26 cellular contexts compared by ENCODE assay signal in genomic region chr18:45071959-45072358, GRCh38.
"Had no signal": no experiment of that assay in that cellular context is flagged by ENCODE, and none has a peak within 500 bp of the region (broad histone marks: within the 10 kb centered on the region; RNA-seq: fewer than 3 reads in every experiment).

No MANE protein-coding gene starts in this region.

- H3K9me3 ChIP-seq: colonic mucosa, heart left ventricle, suprapubic skin, transverse colon had no signal

- H3K9me3 Mint-ChIP-seq: activated naive CD4-positive, alpha-beta T cell treated with anti-CD3 and anti-CD28 coated beads, Interleukin-2, amount 10 ng/mL, durations not matched to agents 7 days and 5 days; activated naive CD8-positive, alpha-beta T cell treated with anti-CD3 and anti-CD28 coated beads, Interleukin-2, amount 50 U/mL, for 24 hours; brain; endodermal cell; mesothelial cell of epicardium; nephron progenitor cell; stimulated activated naive CD8-positive, alpha-beta T cell treated with anti-CD3 and anti-CD28 coated beads, Interleukin-15, Interleukin-2, amounts not matched to agents 100 ng/mL and 50 ng/mL, for 24 hours had no signal

- H3K4me1 Mint-ChIP-seq: activated naive CD4-positive, alpha-beta T cell treated with anti-CD3 and anti-CD28 coated beads, Interleukin-2, amount 10 ng/mL, durations not matched to agents 7 days and 5 days; activated naive CD8-positive, alpha-beta T cell treated with anti-CD3 and anti-CD28 coated beads, Interleukin-2, amount 50 U/mL, for 24 hours; endodermal cell; nephron progenitor cell had no signal

- H3K27me3 ChIP-seq: colonic mucosa, heart left ventricle, suprapubic skin, transverse colon had no signal

- H3K4me1 ChIP-seq: colonic mucosa, suprapubic skin had no signal

- H3K36me3 Mint-ChIP-seq: activated naive CD4-positive, alpha-beta T cell treated with anti-CD3 and anti-CD28 coated beads, Interleukin-2, amount 10 ng/mL, durations not matched to agents 7 days and 5 days; brain; mesothelial cell of epicardium had no signal

- H3K4me3 ChIP-seq: colonic mucosa, heart left ventricle, lung, suprapubic skin, transverse colon had no signal

- DNase-seq: activated CD4-positive, alpha-beta T cell treated with anti-CD3 and anti-CD28 coated beads, Interleukin-2, amount 50 U/mL, for 1 hour; activated CD8-positive, alpha-beta memory T cell treated with anti-CD3 and anti-CD28 coated beads, Interleukin-2, amount 50 U/mL, for 4 hours; activated effector memory CD4-positive, alpha-beta T cell treated with Interleukin-2 at 50 U/mL for 16 hours; activated naive CD4-positive, alpha-beta T cell treated with anti-CD3 and anti-CD28 coated beads, Interleukin-2, amount 10 ng/mL, durations not matched to agents 7 days and 5 days; activated naive CD8-positive, alpha-beta T cell treated with anti-CD3 and anti-CD28 coated beads, Interleukin-2, amount 50 U/mL, for 24 hours; activated T-cell treated with anti-CD3 and anti-CD28 coated beads, Interleukin-2, amount 50 U/mL, for 48 hours; anterior cingulate cortex; central memory CD4-positive, alpha-beta T cell; colonic mucosa; endodermal cell; heart left ventricle; kidney; nephron progenitor cell; occipital lobe; retina; stimulated activated CD4-positive, alpha-beta T cell treated with anti-CD3 and anti-CD28 coated beads, Interleukin-12 subunit alpha, Interleukin-12 subunit beta, amount 100 ng/mL, for 4 hours; stimulated activated CD4-positive, alpha-beta T cell treated with anti-CD3 and anti-CD28 coated beads, Interleukin-1b, Interleukin-23, amount 100 ng/mL, for 48 hours; transverse colon had no signal

- H3K27ac Mint-ChIP-seq: activated naive CD4-positive, alpha-beta T cell treated with anti-CD3 and anti-CD28 coated beads, Interleukin-2, amount 10 ng/mL, durations not matched to agents 7 days and 5 days; activated naive CD8-positive, alpha-beta T cell treated with anti-CD3 and anti-CD28 coated beads, Interleukin-2, amount 50 U/mL, for 24 hours; endodermal cell; mesothelial cell of epicardium; nephron progenitor cell; stimulated activated naive CD8-positive, alpha-beta T cell treated with anti-CD3 and anti-CD28 coated beads, Interleukin-15, Interleukin-2, amounts not matched to agents 100 ng/mL and 50 ng/mL, for 24 hours had no signal

- H3K36me3 ChIP-seq: colonic mucosa, heart left ventricle, suprapubic skin, transverse colon had no signal

- H3K27me3 Mint-ChIP-seq: activated naive CD4-positive, alpha-beta T cell treated with anti-CD3 and anti-CD28 coated beads, Interleukin-2, amount 10 ng/mL, durations not matched to agents 7 days and 5 days; activated naive CD8-positive, alpha-beta T cell treated with anti-CD3 and anti-CD28 coated beads, Interleukin-2, amount 50 U/mL, for 24 hours; brain; stimulated activated naive CD8-positive, alpha-beta T cell treated with anti-CD3 and anti-CD28 coated beads, Interleukin-15, Interleukin-2, amounts not matched to agents 100 ng/mL and 50 ng/mL, for 24 hours had no signal

- ATAC-seq: activated CD4-positive, CD25-positive, alpha-beta regulatory T cell treated with anti-CD3 and anti-CD28 coated beads, Interleukin-2, amount 50 U/mL, for 24 hours; activated naive CD8-positive, alpha-beta T cell treated with anti-CD3 and anti-CD28 coated beads, Interleukin-2, amount 50 U/mL, for 24 hours; heart left ventricle; left lobe of liver had no signal

- H3K27ac ChIP-seq: colonic mucosa, epithelial cell of prostate, heart left ventricle, suprapubic skin, transverse colon had no signal

- H3K4me3 Mint-ChIP-seq: activated naive CD4-positive, alpha-beta T cell treated with anti-CD3 and anti-CD28 coated beads, Interleukin-2, amount 10 ng/mL, durations not matched to agents 7 days and 5 days; activated naive CD8-positive, alpha-beta T cell treated with anti-CD3 and anti-CD28 coated beads, Interleukin-2, amount 50 U/mL, for 24 hours; brain; endodermal cell; mesothelial cell of epicardium; nephron progenitor cell; stimulated activated naive CD8-positive, alpha-beta T cell treated with anti-CD3 and anti-CD28 coated beads, Interleukin-15, Interleukin-2, amounts not matched to agents 100 ng/mL and 50 ng/mL, for 24 hours had no signal
